In genomic region chr17:36945160-36945559, GRCh38 we compare ENCODE assay signal across 33 cellular contexts. TPM values are rescaled to one million over a fixed set of nuclear protein-coding genes. Genes with fewer than 3 reads are reported as not detected.
"Had no signal": no experiment of that assay in that cellular context is flagged by ENCODE, and none has a peak within 500 bp of the region (broad histone marks: within the 10 kb centered on the region; RNA-seq: fewer than 3 reads in every experiment).

No MANE protein-coding gene starts in this region.

- DNase-seq: colonic mucosa; effector CD8-positive, alpha-beta T cell; foreskin keratinocyte; glutamatergic neuron; heart right ventricle; hippocampal formation; left cardiac atrium; left lung; mesenchymal stem cell; mucosa of descending colon; naive B cell; nucleus accumbens; psoas muscle; right cardiac atrium; spleen; stimulated activated CD4-positive, alpha-beta T cell treated with anti-CD3 and anti-CD28 coated beads, Interleukin-4, amount 100 ng/mL, for 4 hours; stimulated activated naive CD8-positive, alpha-beta T cell treated with anti-CD3 and anti-CD28 coated beads, Interleukin-15, Interleukin-2, amounts not matched to agents 100 U/mL and 50 U/mL, for 24 hours; testis; tibial artery; upper lobe of left lung had no signal

- H3K36me3 ChIP-seq: colonic mucosa, esophagus muscularis mucosa, left lung, spleen, tibial artery, upper lobe of left lung had no signal

- ATAC-seq: foreskin keratinocyte; heart right ventricle; left cardiac atrium; left lung; mucosa of descending colon; natural killer cell treated with Interleukin-12 subunit alpha and Interleukin-12 subunit beta and Interleukin-15 and Interleukin-18, amount 100 ng/mL, for 72 hours; psoas muscle; right cardiac atrium; stimulated activated memory B cell treated with anti-CD40 and anti-IgM and Interleukin-4, amounts not matched to agents 10 μg/mL and 1 μg/mL and 100 μg/mL, for 72 hours; stimulated activated naive CD8-positive, alpha-beta T cell treated with anti-CD3 and anti-CD28 coated beads, Interleukin-15, Interleukin-2, amounts not matched to agents 100 U/mL and 50 U/mL, for 24 hours had no signal

- H3K9me3 Mint-ChIP-seq: dendritic cell treated with granulocyte-macrophage colony-stimulating factor and Interleukin-4, amounts not matched to agents 40 ng/mL and 50 ng/mL, for 4 days; mesothelial cell of epicardium; natural killer cell treated with Interleukin-12 subunit alpha and Interleukin-12 subunit beta and Interleukin-15 and Interleukin-18, amount 100 ng/mL, for 72 hours; stimulated activated memory B cell treated with anti-CD40 and anti-IgM and Interleukin-4, amounts not matched to agents 10 μg/mL and 1 μg/mL and 100 μg/mL, for 72 hours had no signal

- H3K27ac ChIP-seq: colonic mucosa, esophagus muscularis mucosa, foreskin keratinocyte, heart right ventricle, left lung, psoas muscle, skin epidermis, spleen, testis, tibial artery, upper lobe of left lung had no signal

- FAIRE-seq: endothelial cell of umbilical vein, islet of Langerhans, urothelium cell line had no signal

- H3K27ac Mint-ChIP-seq: dendritic cell treated with granulocyte-macrophage colony-stimulating factor and Interleukin-4, amounts not matched to agents 40 ng/mL and 50 ng/mL, for 4 days; mesothelial cell of epicardium; natural killer cell treated with Interleukin-12 subunit alpha and Interleukin-12 subunit beta and Interleukin-15 and Interleukin-18, amount 100 ng/mL, for 72 hours; stimulated activated memory B cell treated with anti-CD40 and anti-IgM and Interleukin-4, amounts not matched to agents 10 μg/mL and 1 μg/mL and 100 μg/mL, for 72 hours had no signal

- H3K4me1 ChIP-seq: colonic mucosa had no signal

- H3K9me3 ChIP-seq: colonic mucosa, esophagus muscularis mucosa, heart right ventricle, left lung, mucosa of descending colon, psoas muscle, spleen, testis, tibial artery, upper lobe of left lung had no signal

- H3K4me3 ChIP-seq: colonic mucosa, esophagus muscularis mucosa, heart right ventricle, left lung, mucosa of descending colon, psoas muscle, skin epidermis, spleen, testis, tibial artery, upper lobe of left lung had no signal

- H3K4me3 Mint-ChIP-seq: dendritic cell treated with granulocyte-macrophage colony-stimulating factor and Interleukin-4, amounts not matched to agents 40 ng/mL and 50 ng/mL, for 4 days; mesothelial cell of epicardium; natural killer cell treated with Interleukin-12 subunit alpha and Interleukin-12 subunit beta and Interleukin-15 and Interleukin-18, amount 100 ng/mL, for 72 hours; stimulated activated memory B cell treated with anti-CD40 and anti-IgM and Interleukin-4, amounts not matched to agents 10 μg/mL and 1 μg/mL and 100 μg/mL, for 72 hours had no signal

- H3K36me3 Mint-ChIP-seq: mesothelial cell of epicardium had no signal

RNA-seq across cellular contexts. Expression of gene LHX1, which starts 7.9 kb away (rescaled TPM):
- total RNA-seq: colonic mucosa, endothelial cell of umbilical vein, esophagus muscularis mucosa, fibroblast of lung, foreskin keratinocyte, left cardiac atrium, left lung, lower leg skin, lung microvascular endothelial cell, mesothelial cell of epicardium, mucosa of descending colon, osteocyte, psoas muscle, right cardiac atrium, spleen, upper lobe of left lung had no signal
- polyA plus RNA-seq: endothelial cell of umbilical vein, fibroblast of lung, heart right ventricle, psoas muscle, right cardiac atrium, spleen had no signal
